1 cellular context compared by ENCODE assay signal in the genomic region with DNA sequence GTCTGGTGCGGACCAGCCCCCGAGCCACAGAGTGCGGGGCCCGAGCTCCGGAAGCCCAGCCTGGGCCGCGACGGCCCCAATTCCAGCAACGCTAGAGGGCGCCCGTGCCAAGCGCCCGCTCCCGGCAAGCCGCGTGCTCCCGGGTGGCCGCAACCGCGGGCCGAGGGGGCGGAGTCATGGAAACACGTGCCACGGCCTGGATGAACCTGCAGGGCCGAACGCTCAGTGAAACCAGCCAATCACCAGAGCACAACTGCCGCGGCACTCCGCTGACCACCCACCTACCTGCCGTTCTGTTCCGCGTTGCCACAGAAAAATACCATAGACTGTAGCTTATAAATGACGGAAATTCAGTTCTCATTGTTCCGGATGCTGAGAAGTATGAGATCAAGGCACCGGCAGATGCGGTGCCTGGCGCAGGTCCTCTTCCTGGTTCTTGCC.
TF ChIP-seq lines count a peak whose summit lies in the region.

No MANE protein-coding gene starts in this region.

TF ChIP-seq in H1, 55 proteins besides CTCF, POLR2A, EP300 and RAD21 (continued from another document):
- TF ChIP-seq MAX (IDR thresholded peaks at IDR 0.05), result peak; percentile 100
- no peak; the same call in 1 of the 2 replicates for TF ChIP-seq SRF (IDR thresholded peaks at IDR 0.05; ENCODE audit: low read depth, low read length)
- TF ChIP-seq BCL11A (IDR thresholded peaks at IDR 0.05; ENCODE audit: low read depth in 2 of 2, low read length in 2 of 2), result no peak
- TF ChIP-seq, protein P1, sequence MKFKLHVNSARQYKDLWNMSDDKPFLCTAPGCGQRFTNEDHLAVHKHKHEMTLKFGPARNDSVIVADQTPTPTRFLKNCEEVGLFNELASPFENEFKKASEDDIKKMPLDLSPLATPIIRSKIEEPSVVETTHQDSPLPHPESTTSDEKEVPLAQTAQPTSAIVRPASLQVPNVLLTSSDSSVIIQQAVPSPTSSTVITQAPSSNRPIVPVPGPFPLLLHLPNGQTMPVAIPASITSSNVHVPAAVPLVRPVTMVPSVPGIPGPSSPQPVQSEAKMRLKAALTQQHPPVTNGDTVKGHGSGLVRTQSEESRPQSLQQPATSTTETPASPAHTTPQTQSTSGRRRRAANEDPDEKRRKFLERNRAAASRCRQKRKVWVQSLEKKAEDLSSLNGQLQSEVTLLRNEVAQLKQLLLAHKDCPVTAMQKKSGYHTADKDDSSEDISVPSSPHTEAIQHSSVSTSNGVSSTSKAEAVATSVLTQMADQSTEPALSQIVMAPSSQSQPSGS (IDR thresholded peaks at IDR 0.05; ENCODE audit: low read length), result no peak
- TF ChIP-seq BACH1 (IDR thresholded peaks at IDR 0.05; ENCODE audit: low read length), result 0 out of 2 replicates have a peak, but pooled peaks have one; percentile 52
- TF ChIP-seq SIN3A (conservative IDR thresholded peaks at IDR 0.05 in 1 of 2, IDR thresholded peaks at IDR 0.05 in 1 of 2; ENCODE audit: low read depth in 1 of 2, low read length in 2 of 2), result no peak
- no peak for TF ChIP-seq SIRT6 (IDR thresholded peaks at IDR 0.05; ENCODE audit: low read length)
- TF ChIP-seq BRCA1 (IDR thresholded peaks at IDR 0.05; ENCODE audit: low read depth, low read length), result no peak
- no peak for TF ChIP-seq POLR2AphosphoS5 (IDR thresholded peaks at IDR 0.05; ENCODE audit: low read depth, low read length)
- TF ChIP-seq CEBPB (IDR thresholded peaks at IDR 0.05; ENCODE audit: low read depth, low read length), result no peak
- TF ChIP-seq RFX5 (IDR thresholded peaks at IDR 0.05; ENCODE audit: borderline replicate concordance, low read depth, low read length), result no peak
- TF ChIP-seq HDAC6 (IDR thresholded peaks at IDR 0.05; ENCODE audit: low read depth, low read length), result no peak
- TF ChIP-seq SP2 (IDR thresholded peaks at IDR 0.05; ENCODE audit: low read length), result no peak
- no peak for TF ChIP-seq CHD2 (IDR thresholded peaks at IDR 0.05; ENCODE audit: low read length)
- TF ChIP-seq SUZ12 (IDR thresholded peaks at IDR 0.05; ENCODE audit: low read length), result no peak
- no peak for TF ChIP-seq ATF3 (IDR thresholded peaks at IDR 0.05; ENCODE audit: insufficient read depth, low read depth, low read length)
- peak; percentile 58 for TF ChIP-seq KDM4A (IDR thresholded peaks at IDR 0.05; ENCODE audit: low read depth, low read length, severe bottlenecking)
- no peak for TF ChIP-seq ZNF274 (IDR thresholded peaks at IDR 0.05; ENCODE audit: borderline replicate concordance, extremely low read depth, low read length)
- no peak for TF ChIP-seq JUN (IDR thresholded peaks at IDR 0.05; ENCODE audit: low read depth, low read length)
- peak; percentile 45 for TF ChIP-seq ASH2L (IDR thresholded peaks at IDR 0.05; ENCODE audit: low read length)
- TF ChIP-seq EGR1 (IDR thresholded peaks at IDR 0.05; ENCODE audit: borderline replicate concordance, low read depth, low read length), result no peak
- TF ChIP-seq TAF1 (IDR thresholded peaks at IDR 0.05; ENCODE audit: low read depth, low read length), result no peak
- TF ChIP-seq, protein P2, sequence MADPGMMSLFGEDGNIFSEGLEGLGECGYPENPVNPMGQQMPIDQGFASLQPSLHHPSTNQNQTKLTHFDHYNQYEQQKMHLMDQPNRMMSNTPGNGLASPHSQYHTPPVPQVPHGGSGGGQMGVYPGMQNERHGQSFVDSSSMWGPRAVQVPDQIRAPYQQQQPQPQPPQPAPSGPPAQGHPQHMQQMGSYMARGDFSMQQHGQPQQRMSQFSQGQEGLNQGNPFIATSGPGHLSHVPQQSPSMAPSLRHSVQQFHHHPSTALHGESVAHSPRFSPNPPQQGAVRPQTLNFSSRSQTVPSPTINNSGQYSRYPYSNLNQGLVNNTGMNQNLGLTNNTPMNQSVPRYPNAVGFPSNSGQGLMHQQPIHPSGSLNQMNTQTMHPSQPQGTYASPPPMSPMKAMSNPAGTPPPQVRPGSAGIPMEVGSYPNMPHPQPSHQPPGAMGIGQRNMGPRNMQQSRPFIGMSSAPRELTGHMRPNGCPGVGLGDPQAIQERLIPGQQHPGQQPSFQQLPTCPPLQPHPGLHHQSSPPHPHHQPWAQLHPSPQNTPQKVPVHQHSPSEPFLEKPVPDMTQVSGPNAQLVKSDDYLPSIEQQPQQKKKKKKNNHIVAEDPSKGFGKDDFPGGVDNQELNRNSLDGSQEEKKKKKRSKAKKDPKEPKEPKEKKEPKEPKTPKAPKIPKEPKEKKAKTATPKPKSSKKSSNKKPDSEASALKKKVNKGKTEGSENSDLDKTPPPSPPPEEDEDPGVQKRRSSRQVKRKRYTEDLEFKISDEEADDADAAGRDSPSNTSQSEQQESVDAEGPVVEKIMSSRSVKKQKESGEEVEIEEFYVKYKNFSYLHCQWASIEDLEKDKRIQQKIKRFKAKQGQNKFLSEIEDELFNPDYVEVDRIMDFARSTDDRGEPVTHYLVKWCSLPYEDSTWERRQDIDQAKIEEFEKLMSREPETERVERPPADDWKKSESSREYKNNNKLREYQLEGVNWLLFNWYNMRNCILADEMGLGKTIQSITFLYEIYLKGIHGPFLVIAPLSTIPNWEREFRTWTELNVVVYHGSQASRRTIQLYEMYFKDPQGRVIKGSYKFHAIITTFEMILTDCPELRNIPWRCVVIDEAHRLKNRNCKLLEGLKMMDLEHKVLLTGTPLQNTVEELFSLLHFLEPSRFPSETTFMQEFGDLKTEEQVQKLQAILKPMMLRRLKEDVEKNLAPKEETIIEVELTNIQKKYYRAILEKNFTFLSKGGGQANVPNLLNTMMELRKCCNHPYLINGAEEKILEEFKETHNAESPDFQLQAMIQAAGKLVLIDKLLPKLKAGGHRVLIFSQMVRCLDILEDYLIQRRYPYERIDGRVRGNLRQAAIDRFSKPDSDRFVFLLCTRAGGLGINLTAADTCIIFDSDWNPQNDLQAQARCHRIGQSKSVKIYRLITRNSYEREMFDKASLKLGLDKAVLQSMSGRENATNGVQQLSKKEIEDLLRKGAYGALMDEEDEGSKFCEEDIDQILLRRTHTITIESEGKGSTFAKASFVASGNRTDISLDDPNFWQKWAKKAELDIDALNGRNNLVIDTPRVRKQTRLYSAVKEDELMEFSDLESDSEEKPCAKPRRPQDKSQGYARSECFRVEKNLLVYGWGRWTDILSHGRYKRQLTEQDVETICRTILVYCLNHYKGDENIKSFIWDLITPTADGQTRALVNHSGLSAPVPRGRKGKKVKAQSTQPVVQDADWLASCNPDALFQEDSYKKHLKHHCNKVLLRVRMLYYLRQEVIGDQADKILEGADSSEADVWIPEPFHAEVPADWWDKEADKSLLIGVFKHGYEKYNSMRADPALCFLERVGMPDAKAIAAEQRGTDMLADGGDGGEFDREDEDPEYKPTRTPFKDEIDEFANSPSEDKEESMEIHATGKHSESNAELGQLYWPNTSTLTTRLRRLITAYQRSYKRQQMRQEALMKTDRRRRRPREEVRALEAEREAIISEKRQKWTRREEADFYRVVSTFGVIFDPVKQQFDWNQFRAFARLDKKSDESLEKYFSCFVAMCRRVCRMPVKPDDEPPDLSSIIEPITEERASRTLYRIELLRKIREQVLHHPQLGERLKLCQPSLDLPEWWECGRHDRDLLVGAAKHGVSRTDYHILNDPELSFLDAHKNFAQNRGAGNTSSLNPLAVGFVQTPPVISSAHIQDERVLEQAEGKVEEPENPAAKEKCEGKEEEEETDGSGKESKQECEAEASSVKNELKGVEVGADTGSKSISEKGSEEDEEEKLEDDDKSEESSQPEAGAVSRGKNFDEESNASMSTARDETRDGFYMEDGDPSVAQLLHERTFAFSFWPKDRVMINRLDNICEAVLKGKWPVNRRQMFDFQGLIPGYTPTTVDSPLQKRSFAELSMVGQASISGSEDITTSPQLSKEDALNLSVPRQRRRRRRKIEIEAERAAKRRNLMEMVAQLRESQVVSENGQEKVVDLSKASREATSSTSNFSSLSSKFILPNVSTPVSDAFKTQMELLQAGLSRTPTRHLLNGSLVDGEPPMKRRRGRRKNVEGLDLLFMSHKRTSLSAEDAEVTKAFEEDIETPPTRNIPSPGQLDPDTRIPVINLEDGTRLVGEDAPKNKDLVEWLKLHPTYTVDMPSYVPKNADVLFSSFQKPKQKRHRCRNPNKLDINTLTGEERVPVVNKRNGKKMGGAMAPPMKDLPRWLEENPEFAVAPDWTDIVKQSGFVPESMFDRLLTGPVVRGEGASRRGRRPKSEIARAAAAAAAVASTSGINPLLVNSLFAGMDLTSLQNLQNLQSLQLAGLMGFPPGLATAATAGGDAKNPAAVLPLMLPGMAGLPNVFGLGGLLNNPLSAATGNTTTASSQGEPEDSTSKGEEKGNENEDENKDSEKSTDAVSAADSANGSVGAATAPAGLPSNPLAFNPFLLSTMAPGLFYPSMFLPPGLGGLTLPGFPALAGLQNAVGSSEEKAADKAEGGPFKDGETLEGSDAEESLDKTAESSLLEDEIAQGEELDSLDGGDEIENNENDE (IDR thresholded peaks at IDR 0.05; ENCODE audit: insufficient replicate concordance, low read length), result no peak
- no peak; the same call in 1 of the 2 replicates for TF ChIP-seq TEAD4 (IDR thresholded peaks at IDR 0.05; ENCODE audit: low read depth, low read length)
- TF ChIP-seq TCF12 (IDR thresholded peaks at IDR 0.05; ENCODE audit: low read depth, low read length), result 0 out of 2 replicates have a peak, but pooled peaks have one; percentile 11
- TF ChIP-seq NANOG (IDR thresholded peaks at IDR 0.05; ENCODE audit: insufficient read depth, low read depth, low read length, poor library complexity, severe bottlenecking), result no peak
- TF ChIP-seq FOSL1 (IDR thresholded peaks at IDR 0.05; ENCODE audit: insufficient read depth, low read depth, low read length), result no peak
- no peak for TF ChIP-seq CHD1 (IDR thresholded peaks at IDR 0.05; ENCODE audit: low read depth, low read length)
- 0 out of 2 replicates have a peak, but pooled peaks have one; percentile 28 for TF ChIP-seq GABPA (IDR thresholded peaks at IDR 0.05; ENCODE audit: borderline replicate concordance, insufficient read depth, low read length)
- TF ChIP-seq CBX8 (IDR thresholded peaks at IDR 0.05; ENCODE audit: borderline replicate concordance, low read depth, low read length), result no peak
- TF ChIP-seq, protein P3, sequence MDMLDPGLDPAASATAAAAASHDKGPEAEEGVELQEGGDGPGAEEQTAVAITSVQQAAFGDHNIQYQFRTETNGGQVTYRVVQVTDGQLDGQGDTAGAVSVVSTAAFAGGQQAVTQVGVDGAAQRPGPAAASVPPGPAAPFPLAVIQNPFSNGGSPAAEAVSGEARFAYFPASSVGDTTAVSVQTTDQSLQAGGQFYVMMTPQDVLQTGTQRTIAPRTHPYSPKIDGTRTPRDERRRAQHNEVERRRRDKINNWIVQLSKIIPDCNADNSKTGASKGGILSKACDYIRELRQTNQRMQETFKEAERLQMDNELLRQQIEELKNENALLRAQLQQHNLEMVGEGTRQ (IDR thresholded peaks at IDR 0.05; ENCODE audit: low read length), result peak; percentile 65
- no peak for TF ChIP-seq RXRA (IDR thresholded peaks at IDR 0.05; ENCODE audit: insufficient read depth, low read depth, low read length)
- TF ChIP-seq JUND (IDR thresholded peaks at IDR 0.05; ENCODE audit: low read length), result peak; percentile 22; the same call in 1 of the 2 replicates
